In genomic region chr10:71844695-71845094, GRCh38 we compare ENCODE assay signal across 24 cellular contexts. TPM values are rescaled to one million over a fixed set of nuclear protein-coding genes. Genes with fewer than 3 reads are reported as not detected.
DNase-seq lines count a peak whose midpoint lies in the region; ATAC-seq and TF ChIP-seq lines count a peak whose summit lies in the region.
"Had no signal": no experiment of that assay in that cellular context is flagged by ENCODE, and none has a peak within 500 bp of the region (broad histone marks: within the 10 kb centered on the region; RNA-seq: fewer than 3 reads in every experiment).

No MANE protein-coding gene starts in this region.

- H3K27ac Mint-ChIP-seq in natural killer cell treated with Interleukin-12 subunit alpha and Interleukin-12 subunit beta and Interleukin-15 and Interleukin-18, amount 100 ng/mL, for 72 hours, result no peak overlapping the region
- no peak overlapping the region for H3K27ac Mint-ChIP-seq in activated CD8-positive, alpha-beta T cell treated with anti-CD3 and anti-CD28 coated beads, Interleukin-2, amount 10 ng/mL, durations not matched to agents 7 days and 5 days
- H3K27ac Mint-ChIP-seq: CD4-positive, alpha-beta T cell; GM23338 had no signal

- ATAC-seq in DND-41 (ENCODE audit: insufficient read depth, low read depth) (peak; percentile 48; the same call in 2 of the 3 replicates), Panc1 (no peak)
- no peak for ATAC-seq in natural killer cell treated with Interleukin-12 subunit alpha and Interleukin-12 subunit beta and Interleukin-15 and Interleukin-18, amount 100 ng/mL, for 72 hours
- no peak for ATAC-seq in activated CD8-positive, alpha-beta T cell treated with anti-CD3 and anti-CD28 coated beads, Interleukin-2, amount 10 ng/mL, durations not matched to agents 7 days and 5 days
- ATAC-seq: GM23338 had no signal

- no peak for TF ChIP-seq POLR2A in stomach (IDR thresholded peaks at IDR 0.05)

- H3K4me1 Mint-ChIP-seq in natural killer cell treated with Interleukin-12 subunit alpha and Interleukin-12 subunit beta and Interleukin-15 and Interleukin-18, amount 100 ng/mL, for 72 hours (ENCODE audit: low read depth in 2 of 2), result peaks cover 48 to 75% of the 10 kb centered on the region in 2 donors
- peaks cover 59% of the 10 kb centered on the region for H3K4me1 Mint-ChIP-seq in activated CD8-positive, alpha-beta T cell treated with anti-CD3 and anti-CD28 coated beads, Interleukin-2, amount 10 ng/mL, durations not matched to agents 7 days and 5 days (ENCODE audit: low read depth)

- H3K9me3 Mint-ChIP-seq in natural killer cell treated with Interleukin-12 subunit alpha and Interleukin-12 subunit beta and Interleukin-15 and Interleukin-18, amount 100 ng/mL, for 72 hours, result no peaks in the 10 kb centered on the region
- no peaks in the 10 kb centered on the region for H3K9me3 Mint-ChIP-seq in activated CD8-positive, alpha-beta T cell treated with anti-CD3 and anti-CD28 coated beads, Interleukin-2, amount 10 ng/mL, durations not matched to agents 7 days and 5 days (ENCODE audit: insufficient read depth)
- H3K9me3 Mint-ChIP-seq: CD4-positive, alpha-beta T cell; GM23338 had no signal

- 63 to 79% (median 69%) methylated on average over 2 of the region's 2 CpGs for WGBS in stomach, 5 donors

- intact Hi-C loops in Panc1 (cut with micrococcal nuclease; ENCODE audit: unreplicated experiment), result no loop called here
- intact Hi-C loops in stomach (cut with DNase I; ENCODE audit: low total_unique reads), result no loop called here

- peaks cover 92% of the 10 kb centered on the region for H3K4me1 ChIP-seq in DND-41 (ENCODE audit: insufficient read depth, low read length)
- H3K4me1 ChIP-seq in Panc1 (ENCODE audit: control insufficient read depth, insufficient read depth, low read length), result peaks cover 85% of the 10 kb centered on the region
- peaks cover 64 to 100% (median 84%) of the 10 kb centered on the region in 4 donors for H3K4me1 ChIP-seq in stomach

- H3K9me3 ChIP-seq in DND-41 (ENCODE audit: insufficient read depth, low read length, severe bottlenecking), result no peaks in the 10 kb centered on the region
- no peaks in the 10 kb centered on the region for H3K9me3 ChIP-seq in Panc1 (ENCODE audit: control insufficient read depth, insufficient read depth, low read depth, low read length)
- H3K9me3 ChIP-seq in stomach, result no peaks in the 10 kb centered on the region
- H3K9me3 ChIP-seq: BE2C, Caco-2, HAP-1 had no signal

- H3K27ac ChIP-seq in DND-41 (ENCODE audit: low read length) (peak overlapping the region; percentile 60; the same call in 1 of the 2 replicates), Panc1 (ENCODE audit: low read length) (peak overlapping the region; percentile 96), stomach (peak overlapping the region in 3 of 5 donors; percentile 24 to 62 (median 43))
- H3K27ac ChIP-seq: HL-60, KMS-11 had no signal

- no peak overlapping the region for H3K9ac ChIP-seq in DND-41 (ENCODE audit: low read depth, low read length)
- H3K9ac ChIP-seq: KMS-11 had no signal

- H3K27me3 ChIP-seq in DND-41 (ENCODE audit: insufficient read depth, low read length, poor library complexity) (no peaks in the 10 kb centered on the region), Panc1 (ENCODE audit: control insufficient read depth, insufficient read depth, low read length) (no peaks in the 10 kb centered on the region), stomach (no peaks in the 10 kb centered on the region)
- H3K27me3 ChIP-seq: BE2C had no signal

- POLR2A ChIA-PET in Panc1 (lab: Charles Lee), result no interaction called here
- POLR2A ChIA-PET in activated CD8-positive, alpha-beta T cell treated with anti-CD3 and anti-CD28 coated beads, Interleukin-2, amount 10 ng/mL, durations not matched to agents 7 days and 5 days (lab: Charles Lee), result no interaction called here

- peaks cover 100% of the 10 kb centered on the region for H3K79me2 ChIP-seq in DND-41 (ENCODE audit: insufficient read depth, low read length)

- no peak for DNase-seq in DND-41
- DNase-seq in Panc1 (ENCODE audit: low read depth, low spot score), result no peak
- DNase-seq in natural killer cell treated with Interleukin-12 subunit alpha and Interleukin-12 subunit beta and Interleukin-15 and Interleukin-18, amount 100 ng/mL, for 72 hours (ENCODE audit: low spot score), result no peak
- no peak for DNase-seq in stomach
- no peak for DNase-seq in activated CD8-positive, alpha-beta T cell treated with anti-CD3 and anti-CD28 coated beads, Interleukin-2, amount 10 ng/mL, durations not matched to agents 7 days and 5 days
- no peak for DNase-seq in middle frontal gyrus (ENCODE audit: extremely low spot score, low spot score)
- no peak for DNase-seq in kidney tubule cell (ENCODE audit: low spot score)
- DNase-seq: BE2C; Caco-2; CD4-positive, alpha-beta T cell; DMS 273 treated with DMSO at 0.1 percent for 48 hours; DMS79 treated with DMSO at 0.1 percent for 48 hours; NCI-H1105 treated with DMSO at 0.1 percent for 48 hours; NCI-H2081; NCI-H2171; NCI-H345; NCI-H524 treated with DMSO at 0.1 percent for 48 hours; NCI-H82; OCI-M1; Right ventricle myocardium superior had no signal

- in situ Hi-C loops in Panc1 (cut with HindIII; ENCODE audit: low pct_unique_long_range_greater_than_20kb, low sequenced_read_pairs), result no loop called here

- peak overlapping the region; percentile 77 for H3K4me2 ChIP-seq in DND-41 (ENCODE audit: insufficient read depth, low read length)
- H3K4me2 ChIP-seq: GM23338, KMS-11 had no signal

- no peaks in the 10 kb centered on the region for H3K36me3 Mint-ChIP-seq in natural killer cell treated with Interleukin-12 subunit alpha and Interleukin-12 subunit beta and Interleukin-15 and Interleukin-18, amount 100 ng/mL, for 72 hours
- peaks cover 10% of the 10 kb centered on the region for H3K36me3 Mint-ChIP-seq in activated CD8-positive, alpha-beta T cell treated with anti-CD3 and anti-CD28 coated beads, Interleukin-2, amount 10 ng/mL, durations not matched to agents 7 days and 5 days (ENCODE audit: low read depth)

- TF ChIP-seq CTCF in DND-41 (IDR thresholded peaks at IDR 0.05; ENCODE audit: borderline replicate concordance, extremely low read depth, low read length, poor library complexity, severe bottlenecking) (no peak), Panc1 (IDR thresholded peaks at IDR 0.05) (no peak), stomach (IDR thresholded peaks at IDR 0.05) (no peak)

- H3K4me3 Mint-ChIP-seq in natural killer cell treated with Interleukin-12 subunit alpha and Interleukin-12 subunit beta and Interleukin-15 and Interleukin-18, amount 100 ng/mL, for 72 hours, result peak overlapping the region; percentile 9
- no peak overlapping the region for H3K4me3 Mint-ChIP-seq in activated CD8-positive, alpha-beta T cell treated with anti-CD3 and anti-CD28 coated beads, Interleukin-2, amount 10 ng/mL, durations not matched to agents 7 days and 5 days
- H3K4me3 Mint-ChIP-seq: CD4-positive, alpha-beta T cell; GM23338 had no signal

- no TSS peak for BruUV-seq in Panc1 (replicated peaks; lab: Mats Ljungman, UMichigan)

- H4K20me1 ChIP-seq in DND-41 (ENCODE audit: insufficient read depth, low read length), result peaks cover 93% of the 10 kb centered on the region

- no peak for TF ChIP-seq EP300 in stomach (IDR thresholded peaks at IDR 0.05)

- H2AFZ ChIP-seq in DND-41 (ENCODE audit: low read depth, low read length), result no peak overlapping the region
- H2AFZ ChIP-seq: GM23338 had no signal

- H3K36me3 ChIP-seq in DND-41 (ENCODE audit: insufficient read depth, low read length) (peaks cover 31% of the 10 kb centered on the region), Panc1 (ENCODE audit: control insufficient read depth, insufficient read depth, low read length) (peaks cover 3% of the 10 kb centered on the region; the same call in 1 of the 2 replicates), stomach (no peaks in the 10 kb centered on the region)
- H3K36me3 ChIP-seq: BE2C, HAP-1 had no signal

- CTCF ChIA-PET in Panc1 (lab: Charles Lee), result interaction anchor here (1.8 kb wide), 1 partner anchor 52 kb away, joined by 4 read pairs; no protein-coding TSS in a partner anchor
- CTCF ChIA-PET in activated CD8-positive, alpha-beta T cell treated with anti-CD3 and anti-CD28 coated beads, Interleukin-2, amount 10 ng/mL, durations not matched to agents 7 days and 5 days (lab: Charles Lee), result interaction anchor here (3.7 kb wide), 1 partner anchor 52 kb away, joined by 12 read pairs; no protein-coding TSS in a partner anchor

- no peaks in the 10 kb centered on the region for H3K27me3 Mint-ChIP-seq in natural killer cell treated with Interleukin-12 subunit alpha and Interleukin-12 subunit beta and Interleukin-15 and Interleukin-18, amount 100 ng/mL, for 72 hours
- H3K27me3 Mint-ChIP-seq in activated CD8-positive, alpha-beta T cell treated with anti-CD3 and anti-CD28 coated beads, Interleukin-2, amount 10 ng/mL, durations not matched to agents 7 days and 5 days (ENCODE audit: low read depth), result no peaks in the 10 kb centered on the region
- H3K27me3 Mint-ChIP-seq: CD4-positive, alpha-beta T cell had no signal

- H3K4me3 ChIP-seq in DND-41 (ENCODE audit: low read depth in 1 of 2, low read length in 2 of 2) (no peak overlapping the region; a peak in 1 of 4 replicates), Panc1 (ENCODE audit: low read depth in 2 of 2, low read length in 2 of 2) (peak overlapping the region in 1 of 2 experiments; percentile 86; a peak in 1 of 4 replicates), stomach (no peak overlapping the region)
- H3K4me3 ChIP-seq: GM23338, HAP-1 had no signal

RNA-seq across cellular contexts. Expression of gene PSAP, which starts 6.4 kb away (rescaled TPM):
- total RNA-seq in Panc1 (2021; ENCODE audit: unreplicated experiment) (3,649 TPM), stomach (100 to 1,000 TPM; 176 to 709 (median 604) TPM)
- 4,189 TPM for polyA plus RNA-seq in Panc1 (2012; ENCODE audit: insufficient read length)
- total RNA-seq in natural killer cell treated with Interleukin-12 subunit alpha and Interleukin-12 subunit beta and Interleukin-15 and Interleukin-18, amount 100 ng/mL, for 72 hours, result 100 to 1,000 TPM; 136 to 207 TPM
- polyA plus RNA-seq in stomach, result 100 to 1,000 TPM; 174 to 311 (median 308) TPM
- total RNA-seq in activated CD8-positive, alpha-beta T cell treated with anti-CD3 and anti-CD28 coated beads, Interleukin-2, amount 10 ng/mL, durations not matched to agents 7 days and 5 days, result 100 to 1,000 TPM; 112 to 113 TPM

Comparison
In these comparisons a context has a peak if more than half of its experiments do, and no peak if none do; other contexts are left out.
1. H3K27ac ChIP-seq: peak in every context shown above with its lines; median percentile 96 in Panc1; 60 in DND-41; 43 in stomach.